ENCODE assay signal across 1 cellular context in genomic region chr2:152175368-152176112, GRCh38.
TF ChIP-seq lines count a peak whose summit lies in the region.

Gene STAM2, minus strand, starts transcription at chr2:152175763. Its CDS starts 121 bp downstream, at chr2:152175642.

TF ChIP-seq in H1, 55 proteins besides CTCF, POLR2A, EP300 and RAD21:
- TF ChIP-seq SRF (IDR thresholded peaks at IDR 0.05; ENCODE audit: low read depth, low read length), result 0 out of 2 replicates have a peak, but pooled peaks have one; percentile 11
- peak; percentile 100 for TF ChIP-seq SP4 (IDR thresholded peaks at IDR 0.05; ENCODE audit: low read length)
- TF ChIP-seq RBBP5 (IDR thresholded peaks at IDR 0.05; ENCODE audit: borderline replicate concordance, low read depth, low read length), result peak; percentile 98
- peak; percentile 45; the same call in 1 of the 2 replicates for TF ChIP-seq GTF2F1 (IDR thresholded peaks at IDR 0.05; ENCODE audit: borderline replicate concordance, low read depth, low read length)
- TF ChIP-seq CHD7 (IDR thresholded peaks at IDR 0.05; ENCODE audit: insufficient replicate concordance, low read length), result no peak
- TF ChIP-seq, protein P1, sequence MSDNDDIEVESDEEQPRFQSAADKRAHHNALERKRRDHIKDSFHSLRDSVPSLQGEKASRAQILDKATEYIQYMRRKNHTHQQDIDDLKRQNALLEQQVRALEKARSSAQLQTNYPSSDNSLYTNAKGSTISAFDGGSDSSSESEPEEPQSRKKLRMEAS (IDR thresholded peaks at IDR 0.05), result peak; percentile 41
- TF ChIP-seq, protein P2, sequence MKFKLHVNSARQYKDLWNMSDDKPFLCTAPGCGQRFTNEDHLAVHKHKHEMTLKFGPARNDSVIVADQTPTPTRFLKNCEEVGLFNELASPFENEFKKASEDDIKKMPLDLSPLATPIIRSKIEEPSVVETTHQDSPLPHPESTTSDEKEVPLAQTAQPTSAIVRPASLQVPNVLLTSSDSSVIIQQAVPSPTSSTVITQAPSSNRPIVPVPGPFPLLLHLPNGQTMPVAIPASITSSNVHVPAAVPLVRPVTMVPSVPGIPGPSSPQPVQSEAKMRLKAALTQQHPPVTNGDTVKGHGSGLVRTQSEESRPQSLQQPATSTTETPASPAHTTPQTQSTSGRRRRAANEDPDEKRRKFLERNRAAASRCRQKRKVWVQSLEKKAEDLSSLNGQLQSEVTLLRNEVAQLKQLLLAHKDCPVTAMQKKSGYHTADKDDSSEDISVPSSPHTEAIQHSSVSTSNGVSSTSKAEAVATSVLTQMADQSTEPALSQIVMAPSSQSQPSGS (IDR thresholded peaks at IDR 0.05; ENCODE audit: low read length), result peak; percentile 85
- TF ChIP-seq CHD1 (IDR thresholded peaks at IDR 0.05; ENCODE audit: low read depth, low read length), result no peak
- TF ChIP-seq ZNF274 (IDR thresholded peaks at IDR 0.05; ENCODE audit: borderline replicate concordance, extremely low read depth, low read length), result no peak
- TF ChIP-seq BRCA1 (IDR thresholded peaks at IDR 0.05; ENCODE audit: low read depth, low read length), result no peak; the same call in 1 of the 2 replicates
- peak; percentile 17; the same call in 1 of the 2 replicates for TF ChIP-seq EGR1 (IDR thresholded peaks at IDR 0.05; ENCODE audit: borderline replicate concordance, low read depth, low read length)
- TF ChIP-seq TBP (IDR thresholded peaks at IDR 0.05; ENCODE audit: low read depth, low read length), result peak; percentile 73
- peak; percentile 74 to 83; a peak in 3 of 4 replicates for TF ChIP-seq SIN3A (conservative IDR thresholded peaks at IDR 0.05 in 1 of 2, IDR thresholded peaks at IDR 0.05 in 1 of 2; ENCODE audit: low read depth in 1 of 2, low read length in 2 of 2)
- TF ChIP-seq KDM4A (IDR thresholded peaks at IDR 0.05; ENCODE audit: low read depth, low read length, severe bottlenecking), result peak; percentile 87
- no peak for TF ChIP-seq TCF12 (IDR thresholded peaks at IDR 0.05; ENCODE audit: low read depth, low read length)
- no peak for TF ChIP-seq RNF2 (IDR thresholded peaks at IDR 0.05; ENCODE audit: borderline replicate concordance, low read depth, low read length, missing control alignments, poor library complexity, severe bottlenecking)
- TF ChIP-seq BCL11A (IDR thresholded peaks at IDR 0.05; ENCODE audit: low read depth in 2 of 2, low read length in 2 of 2), result no peak
- no peak for TF ChIP-seq CBX5 (IDR thresholded peaks at IDR 0.05; ENCODE audit: low read depth, low read length)
- no peak for TF ChIP-seq USF2 (IDR thresholded peaks at IDR 0.05; ENCODE audit: low read length)
- TF ChIP-seq BACH1 (IDR thresholded peaks at IDR 0.05; ENCODE audit: low read length), result no peak
- TF ChIP-seq HDAC2 (IDR thresholded peaks at IDR 0.05; ENCODE audit: borderline replicate concordance in 1 of 2, low read depth in 2 of 2, low read length in 2 of 2), result peak; percentile 28 to 99; a peak in 2 of 4 replicates
- TF ChIP-seq TAF7 (optimal IDR thresholded peaks at IDR 0.05; ENCODE audit: borderline replicate concordance, low read depth, low read length), result peak; percentile 72
- TF ChIP-seq PHF8 (conservative IDR thresholded peaks at IDR 0.05; ENCODE audit: low read depth, low read length), result peak; percentile 83
- no peak; the same call in 1 of the 2 replicates for TF ChIP-seq KDM5A (IDR thresholded peaks at IDR 0.05; ENCODE audit: low read length)
- TF ChIP-seq NANOG (IDR thresholded peaks at IDR 0.05; ENCODE audit: insufficient read depth, low read depth, low read length, poor library complexity, severe bottlenecking), result no peak
- peak; percentile 97 for TF ChIP-seq ASH2L (IDR thresholded peaks at IDR 0.05; ENCODE audit: low read length)
- peak; percentile 77; the same call in 1 of the 2 replicates for TF ChIP-seq GABPA (IDR thresholded peaks at IDR 0.05; ENCODE audit: borderline replicate concordance, insufficient read depth, low read length)
- TF ChIP-seq, protein P3, sequence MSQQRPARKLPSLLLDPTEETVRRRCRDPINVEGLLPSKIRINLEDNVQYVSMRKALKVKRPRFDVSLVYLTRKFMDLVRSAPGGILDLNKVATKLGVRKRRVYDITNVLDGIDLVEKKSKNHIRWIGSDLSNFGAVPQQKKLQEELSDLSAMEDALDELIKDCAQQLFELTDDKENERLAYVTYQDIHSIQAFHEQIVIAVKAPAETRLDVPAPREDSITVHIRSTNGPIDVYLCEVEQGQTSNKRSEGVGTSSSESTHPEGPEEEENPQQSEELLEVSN (IDR thresholded peaks at IDR 0.05), result no peak
- no peak; the same call in 1 of the 2 replicates for TF ChIP-seq MAFK (IDR thresholded peaks at IDR 0.05; ENCODE audit: low read depth, low read length)
- TF ChIP-seq CREB1 (IDR thresholded peaks at IDR 0.05), result peak; percentile 40
- TF ChIP-seq CBX8 (IDR thresholded peaks at IDR 0.05; ENCODE audit: borderline replicate concordance, low read depth, low read length), result no peak
- no peak for TF ChIP-seq RFX5 (IDR thresholded peaks at IDR 0.05; ENCODE audit: borderline replicate concordance, low read depth, low read length)
- TF ChIP-seq JUND (IDR thresholded peaks at IDR 0.05; ENCODE audit: low read length), result peak; percentile 40; the same call in 1 of the 2 replicates
- no peak for TF ChIP-seq NRF1 (IDR thresholded peaks at IDR 0.05; ENCODE audit: low read depth, low read length)
- no peak for TF ChIP-seq CTBP2 (IDR thresholded peaks at IDR 0.05; ENCODE audit: borderline replicate concordance, insufficient read depth, insufficient read length, low read length)
- TF ChIP-seq POLR2AphosphoS5 (IDR thresholded peaks at IDR 0.05; ENCODE audit: low read depth, low read length), result peak; percentile 62
- TF ChIP-seq, protein P4, sequence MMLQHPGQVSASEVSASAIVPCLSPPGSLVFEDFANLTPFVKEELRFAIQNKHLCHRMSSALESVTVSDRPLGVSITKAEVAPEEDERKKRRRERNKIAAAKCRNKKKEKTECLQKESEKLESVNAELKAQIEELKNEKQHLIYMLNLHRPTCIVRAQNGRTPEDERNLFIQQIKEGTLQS (IDR thresholded peaks at IDR 0.05; ENCODE audit: insufficient read depth, low read depth, low read length), result no peak
- TF ChIP-seq SIX5 (IDR thresholded peaks at IDR 0.05; ENCODE audit: low read depth, low read length), result no peak
- TF ChIP-seq EZH2 (IDR thresholded peaks at IDR 0.05; ENCODE audit: low read depth, low read length, severe bottlenecking), result no peak
- 0 out of 2 replicates have a peak, but pooled peaks have one; percentile 7 for TF ChIP-seq YY1 (IDR thresholded peaks at IDR 0.05; ENCODE audit: low read depth, low read length)
- TF ChIP-seq SAP30 (IDR thresholded peaks at IDR 0.05; ENCODE audit: insufficient read depth, insufficient replicate concordance, low read length), result peak; percentile 95
- 0 out of 2 replicates have a peak, but pooled peaks have one; percentile 6 for TF ChIP-seq TEAD4 (IDR thresholded peaks at IDR 0.05; ENCODE audit: low read depth, low read length)
- peak; percentile 64 for TF ChIP-seq TAF1 (IDR thresholded peaks at IDR 0.05; ENCODE audit: low read depth, low read length)
- TF ChIP-seq JUN (IDR thresholded peaks at IDR 0.05; ENCODE audit: low read depth, low read length), result no peak
TF ChIP-seq in H1: peak in this region for 22.
